In the genomic region with DNA sequence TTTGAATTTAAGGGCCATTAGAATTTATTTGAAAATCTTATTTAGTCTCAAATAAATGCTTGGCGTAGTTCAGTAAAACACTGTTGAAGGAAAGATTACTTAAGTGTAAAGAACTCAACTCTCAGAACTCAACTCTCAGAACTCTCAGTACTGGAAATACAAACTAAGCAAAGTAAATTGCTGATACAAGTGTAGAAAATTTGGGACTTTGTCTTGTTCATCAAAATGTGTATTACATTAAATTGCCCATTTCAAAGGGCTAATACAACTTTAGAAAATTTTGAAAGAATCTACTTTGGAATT, we compare ENCODE assay signal across 16 cellular contexts.
DNase-seq lines count a peak whose midpoint lies in the region; ATAC-seq and TF ChIP-seq lines count a peak whose summit lies in the region.
"Had no signal": no experiment of that assay in that cellular context is flagged by ENCODE, and none has a peak within 500 bp of the region (broad histone marks: within the 10 kb centered on the region; RNA-seq: fewer than 3 reads in every experiment).

No MANE protein-coding gene starts in this region.

- no peaks in the 10 kb centered on the region for H3K27me3 Mint-ChIP-seq in nephron progenitor cell (ENCODE audit: low read depth, poor library complexity)
- H3K27me3 Mint-ChIP-seq: activated naive CD8-positive, alpha-beta T cell treated with anti-CD3 and anti-CD28 coated beads, Interleukin-2, amount 10 ng/mL, durations not matched to agents 7 days and 5 days; memory B cell; naive thymus-derived CD4-positive, alpha-beta T cell had no signal

- no peak overlapping the region for H3K27ac Mint-ChIP-seq in nephron progenitor cell
- H3K27ac Mint-ChIP-seq: activated naive CD8-positive, alpha-beta T cell treated with anti-CD3 and anti-CD28 coated beads, Interleukin-2, amount 10 ng/mL, durations not matched to agents 7 days and 5 days; memory B cell; naive thymus-derived CD4-positive, alpha-beta T cell had no signal

- no peak for DNase-seq in nephron progenitor cell
- no peak for DNase-seq in activated T-cell treated with anti-CD3 and anti-CD28 coated beads, Interleukin-2, amount 50 U/mL, for 1 hour
- DNase-seq in activated naive CD4-positive, alpha-beta T cell treated with Interleukin-2 at 50 U/mL for 16 hours = no peak
- DNase-seq: activated CD4-positive, alpha-beta T cell treated with anti-CD3 and anti-CD28 coated beads for 1 hour; activated naive CD8-positive, alpha-beta T cell treated with anti-CD3 and anti-CD28 coated beads, Interleukin-2, amount 10 ng/mL, durations not matched to agents 7 days and 5 days; DMS79; GOT3; NCI-H1417 treated with DMSO at 0.1 percent for 48 hours; Right ventricle myocardium superior; thyroid gland had no signal

- peaks cover 39% of the 10 kb centered on the region for H3K36me3 Mint-ChIP-seq in nephron progenitor cell (ENCODE audit: low read depth)

- H3K4me3 Mint-ChIP-seq in nephron progenitor cell = no peak overlapping the region
- H3K4me3 Mint-ChIP-seq: activated naive CD8-positive, alpha-beta T cell treated with anti-CD3 and anti-CD28 coated beads, Interleukin-2, amount 10 ng/mL, durations not matched to agents 7 days and 5 days; memory B cell; naive thymus-derived CD4-positive, alpha-beta T cell had no signal

- H3K9me3 Mint-ChIP-seq in nephron progenitor cell = no peaks in the 10 kb centered on the region
- H3K9me3 Mint-ChIP-seq: activated naive CD8-positive, alpha-beta T cell treated with anti-CD3 and anti-CD28 coated beads, Interleukin-2, amount 10 ng/mL, durations not matched to agents 7 days and 5 days; memory B cell; naive thymus-derived CD4-positive, alpha-beta T cell had no signal

- TF ChIP-seq CTCF in nephron progenitor cell (IDR thresholded peaks at IDR 0.05) = peak; percentile 1

- ATAC-seq in GM18868 (IDR thresholded peaks at IDR 0.05; ENCODE audit: unreplicated experiment) = peak; percentile 26
- peak; percentile 10 for ATAC-seq in HG02610 (IDR thresholded peaks at IDR 0.05; ENCODE audit: unreplicated experiment)
- ATAC-seq in HG03565 (IDR thresholded peaks at IDR 0.05; ENCODE audit: unreplicated experiment) = peak; percentile 9
- no peak for ATAC-seq in HG03095 (IDR thresholded peaks at IDR 0.05; ENCODE audit: unreplicated experiment)

- no peaks in the 10 kb centered on the region for H3K4me1 Mint-ChIP-seq in nephron progenitor cell
